ENCODE assay signal across 20 cellular contexts in the genomic region with DNA sequence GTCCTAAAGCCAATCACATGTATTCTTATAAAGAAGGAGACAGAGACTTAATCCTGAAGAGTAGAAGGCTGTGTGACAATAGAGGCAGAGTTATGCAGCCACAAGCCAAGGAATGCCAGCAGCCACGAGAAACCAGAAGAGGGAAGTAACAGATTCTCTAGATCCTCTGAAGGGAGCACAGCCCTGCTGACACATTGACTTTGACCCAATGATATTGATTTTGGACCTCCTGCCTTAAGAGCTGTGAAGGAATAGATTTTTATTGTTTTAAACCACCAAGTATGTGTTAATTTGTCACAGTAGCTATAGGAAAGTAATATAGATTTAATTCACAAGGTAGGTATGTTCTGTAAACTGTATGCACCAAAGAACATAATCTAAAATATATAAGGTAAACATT.
"Had no signal": no experiment of that assay in that cellular context is flagged by ENCODE, and none has a peak within 500 bp of the region (broad histone marks: within the 10 kb centered on the region; RNA-seq: fewer than 3 reads in every experiment).

No MANE protein-coding gene starts in this region.

- ATAC-seq: foreskin keratinocyte; gastroesophageal sphincter; heart left ventricle; left colon; left lung; left ventricle myocardium superior; lower lobe of right lung; mucosa of descending colon; naive thymus-derived CD8-positive, alpha-beta T cell had no signal

- DNase-seq: dermis blood vessel endothelial cell; dorsolateral prefrontal cortex; effector CD4-positive, alpha-beta T cell; effector memory CD4-positive, alpha-beta T cell; foreskin keratinocyte; heart left ventricle; hypothalamus; immature natural killer cell; islet precursor cell; kidney; kidney glomerular epithelial cell; left colon; left lung; left ventricle myocardium superior; lower lobe of right lung; mesenchymal stem cell; mucosa of descending colon; naive B cell; naive thymus-derived CD8-positive, alpha-beta T cell had no signal
